In genomic region chr5:82931110-82931509, GRCh38 we compare ENCODE assay signal across 1 cellular context.
TF ChIP-seq lines count a peak whose summit lies in the region.

No MANE protein-coding gene starts in this region.

TF ChIP-seq in SK-N-SH treated with all-trans-retinoic acid at 6 μM for 48 hours, 23 proteins besides CTCF, POLR2A, EP300 and RAD21 (continued from another document):
- TF ChIP-seq, protein P1, sequence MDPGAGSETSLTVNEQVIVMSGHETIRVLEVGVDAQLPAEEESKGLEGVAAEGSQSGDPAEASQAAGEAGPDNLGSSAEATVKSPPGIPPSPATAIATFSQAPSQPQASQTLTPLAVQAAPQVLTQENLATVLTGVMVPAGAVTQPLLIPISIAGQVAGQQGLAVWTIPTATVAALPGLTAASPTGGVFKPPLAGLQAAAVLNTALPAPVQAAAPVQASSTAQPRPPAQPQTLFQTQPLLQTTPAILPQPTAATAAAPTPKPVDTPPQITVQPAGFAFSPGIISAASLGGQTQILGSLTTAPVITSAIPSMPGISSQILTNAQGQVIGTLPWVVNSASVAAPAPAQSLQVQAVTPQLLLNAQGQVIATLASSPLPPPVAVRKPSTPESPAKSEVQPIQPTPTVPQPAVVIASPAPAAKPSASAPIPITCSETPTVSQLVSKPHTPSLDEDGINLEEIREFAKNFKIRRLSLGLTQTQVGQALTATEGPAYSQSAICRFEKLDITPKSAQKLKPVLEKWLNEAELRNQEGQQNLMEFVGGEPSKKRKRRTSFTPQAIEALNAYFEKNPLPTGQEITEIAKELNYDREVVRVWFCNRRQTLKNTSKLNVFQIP (CRISPR knock-in tag; IDR thresholded peaks at IDR 0.05; ENCODE audit: borderline replicate concordance, low read depth) = no peak
- TF ChIP-seq BACH2 (CRISPR knock-in tag; IDR thresholded peaks at IDR 0.05; ENCODE audit: borderline replicate concordance) (no peak), GLIS3 (CRISPR knock-in tag; IDR thresholded peaks at IDR 0.05) (no peak)
TF ChIP-seq in SK-N-SH treated with all-trans-retinoic acid at 6 μM for 48 hours: peak in this region for 0.
